Comparison of ENCODE assay signal across 27 cellular contexts in genomic region chr4:9916346-9916745, GRCh38.
"Had no signal": no experiment of that assay in that cellular context is flagged by ENCODE, and none has a peak within 500 bp of the region (broad histone marks: within the 10 kb centered on the region; RNA-seq: fewer than 3 reads in every experiment).

No MANE protein-coding gene starts in this region.

- H3K27me3 ChIP-seq: brain microvascular endothelial cell, foreskin keratinocyte, gastrocnemius medialis had no signal

- H3K4me3 ChIP-seq: gastrocnemius medialis had no signal

- H3K36me3 ChIP-seq: brain microvascular endothelial cell, gastrocnemius medialis, WERI-Rb-1 had no signal

- H3K4me1 ChIP-seq: foreskin keratinocyte had no signal

- ATAC-seq: activated CD4-positive, CD25-positive, alpha-beta regulatory T cell treated with anti-CD3 and anti-CD28 coated beads, Interleukin-2, amount 50 U/mL, for 24 hours; activated CD8-positive, alpha-beta T cell treated with anti-CD3 and anti-CD28 coated beads for 36 hours; activated T-cell treated with anti-CD3 and anti-CD28 coated beads, Interleukin-2, amount 50 U/mL, for 4 hours; activated T-helper 17 cell treated with anti-CD3 and anti-CD28 coated beads, Interleukin-2, amount 50 U/mL, for 72 hours; esophagus mucosa; foreskin keratinocyte; T-cell had no signal

- H3K9me3 ChIP-seq: gastrocnemius medialis had no signal

- H3K27ac ChIP-seq: brain microvascular endothelial cell, foreskin keratinocyte, gastrocnemius medialis, WERI-Rb-1 had no signal

- DNase-seq: activated B cell treated with CpG ODN at 0.5 μM for 24 hours; activated CD4-positive, alpha-beta T cell treated with anti-CD3 and anti-CD28 coated beads for 48 hours; activated CD4-positive, alpha-beta T cell treated with anti-CD3 and anti-CD28 coated beads, Interleukin-2, amount 50 U/mL, for 1 hour; activated CD4-positive, alpha-beta T cell treated with anti-CD3 and anti-CD28 coated beads, Interleukin-2, amount 50 U/mL, for 48 hours; activated CD8-positive, alpha-beta memory T cell treated with anti-CD3 and anti-CD28 coated beads for 24 hours; activated CD8-positive, alpha-beta T cell treated with anti-CD3 and anti-CD28 coated beads for 36 hours; activated effector memory CD4-positive, alpha-beta T cell treated with Interleukin-2 at 50 U/mL for 16 hours; activated gamma-delta T cell treated with Interleukin-2 at 50 U/mL for 16 hours; activated naive CD4-positive, alpha-beta T cell treated with anti-CD3 and anti-CD28 coated beads, Interleukin-2, amount 50 U/mL, for 16 hours; activated naive CD4-positive, alpha-beta T cell treated with Interleukin-2 at 50 U/mL for 16 hours; activated T-cell treated with anti-CD3 and anti-CD28 coated beads, Interleukin-2, amount 50 U/mL, for 4 hours; amniotic stem cell; anterior cingulate cortex; brain microvascular endothelial cell; cortex of kidney; dermis blood vessel endothelial cell; effector CD8-positive, alpha-beta T cell; endodermal cell; foreskin keratinocyte; gastrocnemius medialis; SW 1271; T-cell; T1000; WERI-Rb-1 had no signal
